Comparison of ENCODE assay signal across 7 cellular contexts in the genomic region with DNA sequence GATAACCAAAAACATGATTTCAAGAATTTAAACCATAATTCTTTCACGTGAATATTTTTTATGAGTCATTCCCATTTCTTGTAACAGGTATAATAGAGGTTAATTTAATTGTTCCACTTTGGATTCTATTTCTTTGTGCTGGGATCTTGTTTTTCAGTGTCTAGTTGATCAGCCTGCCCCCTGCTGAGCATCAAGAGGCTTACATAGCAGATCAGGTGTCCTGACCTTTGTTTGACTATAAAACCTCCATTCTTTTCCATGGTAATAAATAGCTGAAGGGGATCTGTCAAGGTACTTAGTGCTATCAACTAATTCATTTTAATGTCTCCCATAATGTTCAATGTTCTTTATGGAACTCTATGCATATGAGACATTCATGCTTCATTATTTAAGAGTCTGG. TPM values are rescaled to one million over a fixed set of nuclear protein-coding genes. Genes with fewer than 3 reads are reported as not detected.
A peak's percentile ranks its signal among the peaks of the same experiment; 100 is the strongest.
DNase-seq lines count a peak whose midpoint lies in the region; TF ChIP-seq lines count a peak whose summit lies in the region.

No MANE protein-coding gene starts in this region.

- WGBS in mesenchymal stem cell: no CpG with 5 or more reads among the region's 1 CpG

- no peak overlapping the region for H2BK5ac ChIP-seq in mesenchymal stem cell (ENCODE audit: low read depth, low read length, poor library complexity, severe bottlenecking)

- no peak overlapping the region for H3K18ac ChIP-seq in mesenchymal stem cell (ENCODE audit: low read depth in 1 of 2, low read length in 2 of 2)

- H2BK12ac ChIP-seq in mesenchymal stem cell (ENCODE audit: low read length in 2 of 2): no peak overlapping the region

- peak; percentile 56 for TF ChIP-seq CTCF in GM10266 (IDR thresholded peaks at IDR 0.05; ENCODE audit: control insufficient read depth, insufficient read depth, low read depth, missing control alignments)
- TF ChIP-seq CTCF in NB4 (IDR thresholded peaks at IDR 0.05; ENCODE audit: low read depth, low read length): peak; percentile 44
- TF ChIP-seq CTCF in astrocyte of the cerebellum (IDR thresholded peaks at IDR 0.05; ENCODE audit: low read depth, low read length, missing control alignments): peak; percentile 12
- TF ChIP-seq CTCF in coronary artery (IDR thresholded peaks at IDR 0.05): no peak

- no peak for TF ChIP-seq POLR2A in NB4 (IDR thresholded peaks at IDR 0.05; ENCODE audit: extremely low read depth, insufficient read length)

- H3K4me1 ChIP-seq in mesenchymal stem cell (ENCODE audit: control insufficient read depth, insufficient read depth, low read depth, low read length): peaks cover 7% of the 10 kb centered on the region

- no peak overlapping the region for H3K9ac ChIP-seq in mesenchymal stem cell (ENCODE audit: low read length)

- peaks cover 0 to 2% of the 10 kb centered on the region in 2 experiments for H3K27me3 ChIP-seq in mesenchymal stem cell (ENCODE audit: control insufficient read depth in 1 of 2, insufficient read depth in 1 of 2, low read length in 2 of 2)

- no peak overlapping the region for H2AK5ac ChIP-seq in mesenchymal stem cell (ENCODE audit: low read length, severe bottlenecking)

- in situ Hi-C loops in astrocyte of the cerebellum (cut with HindIII; ENCODE audit: low sequenced_read_pairs): no loop called here

- no peak overlapping the region for H2BK15ac ChIP-seq in mesenchymal stem cell (ENCODE audit: low read depth, poor library complexity, severe bottlenecking)

- no peak overlapping the region for H3K4me3 ChIP-seq in NB4 (ENCODE audit: low read depth, low read length)
- no peak overlapping the region for H3K4me3 ChIP-seq in astrocyte of the cerebellum (ENCODE audit: low read depth, low read length)
- no peak overlapping the region for H3K4me3 ChIP-seq in mesenchymal stem cell (ENCODE audit: insufficient read depth in 1 of 2, low read depth in 1 of 2, low read length in 2 of 2)
- no peak overlapping the region for H3K4me3 ChIP-seq in coronary artery

- H3K27ac ChIP-seq in mesenchymal stem cell (ENCODE audit: low read length, poor library complexity, severe bottlenecking) (no peak overlapping the region), coronary artery (no peak overlapping the region)

- no peak overlapping the region for H4K8ac ChIP-seq in mesenchymal stem cell (ENCODE audit: low read length)

- no peak overlapping the region for H3K4me2 ChIP-seq in mesenchymal stem cell (ENCODE audit: low read length, poor library complexity, severe bottlenecking)

- no peaks in the 10 kb centered on the region for H3K79me1 ChIP-seq in mesenchymal stem cell (replicated peaks; ENCODE audit: low read length, poor library complexity, severe bottlenecking)

- no peaks in the 10 kb centered on the region for H3K9me3 ChIP-seq in mesenchymal stem cell (ENCODE audit: control insufficient read depth, low read length)

- H3K36me3 ChIP-seq in mesenchymal stem cell (ENCODE audit: control insufficient read depth in 1 of 2, insufficient read depth in 2 of 2, low read depth in 1 of 2, low read length in 2 of 2): no peaks in the 10 kb centered on the region

- H3K14ac ChIP-seq in mesenchymal stem cell (ENCODE audit: low read length in 2 of 2): no peak overlapping the region

- H3K4ac ChIP-seq in mesenchymal stem cell (ENCODE audit: low read depth in 1 of 2, low read length in 2 of 2): no peak overlapping the region

- H2BK120ac ChIP-seq in mesenchymal stem cell (ENCODE audit: low read depth, low read length): no peak overlapping the region

- DNase-seq in GM10266 (ENCODE audit: extremely low spot score) (no peak), NB4 (ENCODE audit: low read depth) (peak; percentile 49), astrocyte of the cerebellum (ENCODE audit: low read depth) (no peak), mesenchymal stem cell (peak; percentile 12), HuH-7.5 (ENCODE audit: low spot score) (no peak), UCSD-AML1 (lab: John Stamatoyannopoulos, UW; ENCODE audit: unreplicated experiment) (no peak), coronary artery (ENCODE audit: low spot score) (no peak)

- no peak overlapping the region for H3K23ac ChIP-seq in mesenchymal stem cell (ENCODE audit: low read length in 2 of 2)

- H4K91ac ChIP-seq in mesenchymal stem cell (ENCODE audit: low read length): no peak overlapping the region

- H2AFZ ChIP-seq in mesenchymal stem cell (ENCODE audit: low read depth, low read length): no peak overlapping the region

RNA-seq across cellular contexts. Expression of a gene that starts 4.9 kb away (rescaled TPM):
- polyA plus RNA-seq in mesenchymal stem cell (2013, experiment 1 of 2): 0.01 TPM
- not detected for polyA plus RNA-seq in mesenchymal stem cell (2013, experiment 2 of 2)

RNA-seq across cellular contexts. Expression of a gene that starts 41.2 kb away (rescaled TPM):
- 4.2 TPM for polyA plus RNA-seq in mesenchymal stem cell (2013, experiment 1 of 2)
- 4.8 TPM for polyA plus RNA-seq in mesenchymal stem cell (2013, experiment 2 of 2)

Comparison
In these comparisons a context has a peak if more than half of its experiments do, and no peak if none do; other contexts are left out.
1. DNase-seq: peak in NB4 (single experiment) and mesenchymal stem cell (single experiment); none in GM10266 (single experiment), astrocyte of the cerebellum (single experiment), HuH-7.5 (single experiment), UCSD-AML1 (single experiment) and coronary artery (single experiment).